Comparison of ENCODE assay signal across 8 cellular contexts in genomic region chr5:131164161-131164930, GRCh38. TPM values are rescaled to one million over a fixed set of nuclear protein-coding genes. Genes with fewer than 3 reads are reported as not detected.
DNase-seq lines count a peak whose midpoint lies in the region; ATAC-seq, FAIRE-seq and TF ChIP-seq lines count a peak whose summit lies in the region.

No MANE protein-coding gene starts in this region.

- under 1% methylated on average over 57 of the region's 57 CpGs for WGBS in HUES64
- 2% methylated on average over 7 of the region's 57 CpGs for WGBS in suprapubic skin

- H3K4me1 ChIP-seq in HUES64 (ENCODE audit: insufficient read depth, low read length): peaks cover 9% of the 10 kb centered on the region; the same call in 1 of the 2 replicates
- H3K4me1 ChIP-seq in SJSA1 (replicated peaks): peaks cover 10% of the 10 kb centered on the region
- peaks cover 20 to 25% of the 10 kb centered on the region in 2 experiments for H3K4me1 ChIP-seq in neutrophil (ENCODE audit: control insufficient read depth in 1 of 2, insufficient read depth in 1 of 2, low read depth in 1 of 2, low read length in 1 of 2)
- H3K4me1 ChIP-seq in suprapubic skin: peaks cover 22% of the 10 kb centered on the region

- peak overlapping the region; percentile 92 for H3K9ac ChIP-seq in HUES64 (ENCODE audit: low read depth, low read length)

- FAIRE-seq in frontal cortex (lab: Jason Lieb, UNC): no peak

- H3K4me3 ChIP-seq in HUES64 (ENCODE audit: low read length) (peak overlapping the region; percentile 96), SJSA1 (peak overlapping the region; percentile 77), neutrophil (ENCODE audit: low read depth in 1 of 2, low read length in 1 of 2) (peak overlapping the region; percentile 79 to 93), suprapubic skin (peak overlapping the region; percentile 87)

- H3K27me3 Mint-ChIP-seq in activated naive CD4-positive, alpha-beta T cell treated with anti-CD3 and anti-CD28 coated beads for 36 hours (ENCODE audit: low read depth): no peaks in the 10 kb centered on the region

- peak overlapping the region; percentile 96 for H3K4me3 Mint-ChIP-seq in activated naive CD4-positive, alpha-beta T cell treated with anti-CD3 and anti-CD28 coated beads for 36 hours

- peaks cover 37% of the 10 kb centered on the region for H3K36me3 ChIP-seq in HUES64 (ENCODE audit: insufficient read depth, low read length)
- peaks cover 49% of the 10 kb centered on the region for H3K36me3 ChIP-seq in SJSA1
- H3K36me3 ChIP-seq in neutrophil: peaks cover 19% of the 10 kb centered on the region
- H3K36me3 ChIP-seq in suprapubic skin: peaks cover 34% of the 10 kb centered on the region

- no peaks in the 10 kb centered on the region for H3K27me3 ChIP-seq in HUES64 (ENCODE audit: insufficient read depth, low read length)
- no peaks in the 10 kb centered on the region for H3K27me3 ChIP-seq in SJSA1 (replicated peaks)
- H3K27me3 ChIP-seq in neutrophil: no peaks in the 10 kb centered on the region
- H3K27me3 ChIP-seq in suprapubic skin: no peaks in the 10 kb centered on the region

- ATAC-seq in GM21526 (IDR thresholded peaks at IDR 0.05; ENCODE audit: low FRiP score, unreplicated experiment): peak; percentile 65

- peaks cover 47% of the 10 kb centered on the region for H3K4me1 Mint-ChIP-seq in activated naive CD4-positive, alpha-beta T cell treated with anti-CD3 and anti-CD28 coated beads for 36 hours (ENCODE audit: low read depth)

- H3K9me3 Mint-ChIP-seq in activated naive CD4-positive, alpha-beta T cell treated with anti-CD3 and anti-CD28 coated beads for 36 hours: no peaks in the 10 kb centered on the region

- CTCF ChIA-PET in activated naive CD4-positive, alpha-beta T cell treated with anti-CD3 and anti-CD28 coated beads for 36 hours (lab: Charles Lee): interaction anchor here (0.6 to 1.5 kb wide), 6 partner anchors 50 to 252 kb away, joined by 3 to 6 read pairs (median 4); no protein-coding TSS in a partner anchor

- TF ChIP-seq CTCF in neutrophil (IDR thresholded peaks at IDR 0.05) (no peak), suprapubic skin (IDR thresholded peaks at IDR 0.05) (no peak)

- H3K27ac ChIP-seq in HUES64 (ENCODE audit: low read depth, low read length) (peak overlapping the region; percentile 77), SJSA1 (peak overlapping the region; percentile 93), neutrophil (peak overlapping the region; percentile 91), suprapubic skin (peak overlapping the region; percentile 97)

- intact Hi-C loops in activated naive CD4-positive, alpha-beta T cell treated with anti-CD3 and anti-CD28 coated beads for 36 hours (cut with micrococcal nuclease): no loop called here

- peak in 1 of 2 donors; percentile 33 for TF ChIP-seq POLR2A in suprapubic skin (IDR thresholded peaks at IDR 0.05)

- peaks cover 45% of the 10 kb centered on the region for H3K36me3 Mint-ChIP-seq in activated naive CD4-positive, alpha-beta T cell treated with anti-CD3 and anti-CD28 coated beads for 36 hours (ENCODE audit: low read depth)

- no peak for TF ChIP-seq EP300 in suprapubic skin (IDR thresholded peaks at IDR 0.05)

- H3K9me3 ChIP-seq in HUES64 (ENCODE audit: insufficient read depth, low read depth, low read length) (no peaks in the 10 kb centered on the region), SJSA1 (replicated peaks) (no peaks in the 10 kb centered on the region), neutrophil (no peaks in the 10 kb centered on the region), suprapubic skin (no peaks in the 10 kb centered on the region)

- peak overlapping the region; percentile 97 for H3K27ac Mint-ChIP-seq in activated naive CD4-positive, alpha-beta T cell treated with anti-CD3 and anti-CD28 coated beads for 36 hours

- peak; percentile 79 for DNase-seq in DMS53 (lab: John Stamatoyannopoulos, UW)
- peak; percentile 82 to 89 for DNase-seq in SJSA1 (ENCODE audit: low read depth in 1 of 2, low spot score in 2 of 2)
- peak; percentile 60 for DNase-seq in activated naive CD4-positive, alpha-beta T cell treated with anti-CD3 and anti-CD28 coated beads for 36 hours
- DNase-seq in frontal cortex (ENCODE audit: low spot score in 2 of 2): peak; percentile 70 to 78
- DNase-seq in suprapubic skin (ENCODE audit: low spot score in 2 of 2): peak; percentile 76 to 81

RNA-seq across cellular contexts. Expression of gene HINT1, which starts 0.7 kb away (rescaled TPM):
- 343 TPM for polyA plus RNA-seq in HUES64 (2013, experiment 1 of 2)
- 347 TPM for polyA plus RNA-seq in HUES64 (2013, experiment 2 of 2)
- 517 and 555 TPM in 2 replicates for total RNA-seq in SJSA1 (2014; rRNA removed; shearing (Covaris generic))
- total RNA-seq in activated naive CD4-positive, alpha-beta T cell treated with anti-CD3 and anti-CD28 coated beads for 36 hours: 100 to 1,000 TPM; 372 to 379 TPM
- 202 TPM for total RNA-seq in frontal cortex
- total RNA-seq in suprapubic skin: 100 to 1,000 TPM; 150 to 239 (median 206) TPM

RNA-seq across cellular contexts. Expression of gene LYRM7, which starts 6.4 kb away (rescaled TPM):
- polyA plus RNA-seq in HUES64 (2013, experiment 1 of 2): 8.4 TPM
- 12.0 TPM for polyA plus RNA-seq in HUES64 (2013, experiment 2 of 2)
- total RNA-seq in SJSA1 (2014; rRNA removed; shearing (Covaris generic)): 33.1 and 127 TPM in 2 replicates
- 10 to 100 TPM; 14.6 to 15.0 TPM for total RNA-seq in activated naive CD4-positive, alpha-beta T cell treated with anti-CD3 and anti-CD28 coated beads for 36 hours
- total RNA-seq in frontal cortex: 30.2 TPM
- total RNA-seq in suprapubic skin: 10 to 100 TPM in 1 of 4 donors, 1 to 10 TPM in 3; 7.0 to 10.4 (median 8.0) TPM

Comparison
In these comparisons a context has a peak if more than half of its experiments do, and no peak if none do; other contexts are left out.
1. Peak in every context shown above with its lines: DNase-seq, ATAC-seq, H3K4me3 ChIP-seq and H3K27ac ChIP-seq.